12 cellular contexts compared by ENCODE assay signal in genomic region chr9:81601639-81602623, GRCh38.
DNase-seq lines count a peak whose midpoint lies in the region; ATAC-seq and TF ChIP-seq lines count a peak whose summit lies in the region.
"Had no signal": no experiment of that assay in that cellular context is flagged by ENCODE, and none has a peak within 500 bp of the region (broad histone marks: within the 10 kb centered on the region; RNA-seq: fewer than 3 reads in every experiment).

No MANE protein-coding gene starts in this region.

- H3K4ac ChIP-seq in IMR-90 (ENCODE audit: low read depth, low read length): peak overlapping the region; percentile 92

- H3K27ac Mint-ChIP-seq in natural killer cell treated with Interleukin-12 subunit alpha and Interleukin-12 subunit beta and Interleukin-15 and Interleukin-18, amount 100 ng/mL, for 72 hours: no peak overlapping the region
- H3K27ac Mint-ChIP-seq: effector memory CD8-positive, alpha-beta T cell had no signal

- TF ChIP-seq CTCF in heart right ventricle (IDR thresholded peaks at IDR 0.05) (no peak), IMR-90 (conservative IDR thresholded peaks at IDR 0.05; ENCODE audit: low read depth, low read length) (no peak), fibroblast of lung (conservative IDR thresholded peaks at IDR 0.05 in 1 of 2, IDR thresholded peaks at IDR 0.05 in 1 of 2; ENCODE audit: low read depth in 1 of 2, low read length in 2 of 2) (no peak), uterus (IDR thresholded peaks at IDR 0.05) (no peak)

- H3K9me3 ChIP-seq in heart right ventricle (no peaks in the 10 kb centered on the region), IMR-90 (ENCODE audit: control insufficient read depth, insufficient read depth, low read length) (no peaks in the 10 kb centered on the region), fibroblast of lung (ENCODE audit: control insufficient read depth, insufficient read depth, low read depth, low read length) (no peaks in the 10 kb centered on the region), uterus (no peaks in the 10 kb centered on the region)
- H3K9me3 ChIP-seq: Peyer's patch, testis had no signal

- H3K9me3 Mint-ChIP-seq in natural killer cell treated with Interleukin-12 subunit alpha and Interleukin-12 subunit beta and Interleukin-15 and Interleukin-18, amount 100 ng/mL, for 72 hours: no peaks in the 10 kb centered on the region

- 67 to 73% methylated on average over 15 of the region's 15 CpGs for WGBS in heart right ventricle, 2 donors
- WGBS in IMR-90 (ENCODE audit: extremely low coverage in 2 of 2, insufficient read length in 1 of 2), 2 experiments: 91% methylated on average over 6 of the region's 15 CpGs; no CpG with 5 or more reads in 1 of the 2 experiments

- peak overlapping the region; percentile 76 for H4K91ac ChIP-seq in IMR-90 (ENCODE audit: insufficient read depth, low read depth, low read length)

- 0 out of 2 replicates have a peak overlapping the region, but pooled peaks have one; percentile 20 for H3K23ac ChIP-seq in IMR-90 (ENCODE audit: low read depth, low read length)

- H2BK5ac ChIP-seq in IMR-90 (ENCODE audit: low read depth, low read length, poor library complexity, severe bottlenecking): peak overlapping the region; percentile 25

- H3K9ac ChIP-seq in IMR-90 (ENCODE audit: low read depth, low read length) (no peak overlapping the region), fibroblast of lung (ENCODE audit: insufficient read depth, low read length) (no peak overlapping the region)

- intact Hi-C loops in heart right ventricle (cut with DNase I) (loop anchor here in 1 of 10 donors (5.0 to 10.0 kb wide), 2 partner anchors 85 to 227 kb away; partner anchors contain the start of gene TLE1), Right ventricle myocardium inferior (cut with DNase I) (no loop called here), IMR-90 (cut with micrococcal nuclease) (no loop called here), uterus (cut with DNase I; ENCODE audit: low total_unique reads) (no loop called here)

- CTCF ChIA-PET in IMR-90 (lab: Yijun Ruan, JAX): interaction anchor here (0.6 to 0.7 kb wide), 4 partner anchors 10 to 430 kb away, joined by 3 read pairs; no protein-coding TSS in a partner anchor

- H3K36me3 Mint-ChIP-seq in natural killer cell treated with Interleukin-12 subunit alpha and Interleukin-12 subunit beta and Interleukin-15 and Interleukin-18, amount 100 ng/mL, for 72 hours: no peaks in the 10 kb centered on the region

- H4K20me1 ChIP-seq in IMR-90 (ENCODE audit: insufficient read depth, low read length) (0 out of 2 replicates have a peak, but pooled peaks cover 3% of the 10 kb centered on the region), fibroblast of lung (ENCODE audit: control insufficient read depth, extremely low read depth, insufficient read depth, low read length) (no peaks in the 10 kb centered on the region)

- peak overlapping the region; percentile 84 for H2AK5ac ChIP-seq in IMR-90 (ENCODE audit: low read depth, low read length)

- peak overlapping the region; percentile 89 for H3K18ac ChIP-seq in IMR-90 (ENCODE audit: low read depth, low read length)

- no peak overlapping the region for H3K4me3 ChIP-seq in heart right ventricle
- no peak overlapping the region for H3K4me3 ChIP-seq in IMR-90 (ENCODE audit: insufficient read depth, low read depth, low read length)
- H3K4me3 ChIP-seq in fibroblast of lung (replicated peaks in 1 of 4; ENCODE audit: control extremely low read depth in 1 of 4, insufficient read depth in 1 of 4, low read depth in 3 of 4, low read length in 4 of 4): no peak overlapping the region
- H3K4me3 ChIP-seq in uterus: no peak overlapping the region
- H3K4me3 ChIP-seq: Peyer's patch, testis had no signal

- H2BK15ac ChIP-seq in IMR-90 (ENCODE audit: low read depth, low read length): peak overlapping the region; percentile 78; the same call in 2 of the 3 replicates

- in situ Hi-C loops in IMR-90 (cut with MboI; ENCODE audit: low sequenced_read_pairs): no loop called here

- peaks cover 20% of the 10 kb centered on the region for H3K9me1 ChIP-seq in IMR-90 (ENCODE audit: insufficient read depth, low read length)

- H3K4me3 Mint-ChIP-seq in natural killer cell treated with Interleukin-12 subunit alpha and Interleukin-12 subunit beta and Interleukin-15 and Interleukin-18, amount 100 ng/mL, for 72 hours: no peak overlapping the region
- H3K4me3 Mint-ChIP-seq: effector memory CD8-positive, alpha-beta T cell had no signal

- H2AFZ ChIP-seq in IMR-90 (replicated peaks; ENCODE audit: low read length, poor library complexity) (peak overlapping the region; percentile 3), fibroblast of lung (ENCODE audit: low read length) (no peak overlapping the region)

- H3K4me2 ChIP-seq in IMR-90 (ENCODE audit: low read depth, low read length) (no peak overlapping the region; the same call in 1 of the 2 replicates), fibroblast of lung (ENCODE audit: extremely low read depth, insufficient read depth, low read length) (no peak overlapping the region)

- BruUV-seq in IMR-90 (replicated peaks; lab: Mats Ljungman, UMichigan): no TSS peak

- H2AK9ac ChIP-seq in IMR-90 (replicated peaks; ENCODE audit: low read depth, low read length, poor library complexity): peak overlapping the region; percentile 34

- peaks cover 16 to 22% of the 10 kb centered on the region in 2 donors for H3K4me1 Mint-ChIP-seq in natural killer cell treated with Interleukin-12 subunit alpha and Interleukin-12 subunit beta and Interleukin-15 and Interleukin-18, amount 100 ng/mL, for 72 hours (ENCODE audit: low read depth in 2 of 2)

- peak overlapping the region; percentile 88 for H2BK20ac ChIP-seq in IMR-90 (ENCODE audit: low read depth, low read length)

- DNase-seq in heart right ventricle: no peak
- no peak for DNase-seq in Right ventricle myocardium inferior (ENCODE audit: missing footprints)
- DNase-seq in IMR-90: peak; percentile 72
- DNase-seq in fibroblast of lung (ENCODE audit: low read depth in 2 of 2): peak; percentile 51 to 55
- no peak for DNase-seq in uterus
- DNase-seq in germinal center (ENCODE audit: low spot score): no peak
- DNase-seq in natural killer cell treated with Interleukin-12 subunit alpha and Interleukin-12 subunit beta and Interleukin-15 and Interleukin-18, amount 100 ng/mL, for 72 hours (ENCODE audit: low spot score): no peak
- no peak for DNase-seq in activated CD4-positive, alpha-beta T cell treated with anti-CD3 and anti-CD28 coated beads, Interleukin-2, amount 50 U/mL, for 1 hour
- DNase-seq: effector memory CD8-positive, alpha-beta T cell; Peyer's patch; retina; testis had no signal

- H2BK120ac ChIP-seq in IMR-90 (ENCODE audit: low read depth, low read length): peak overlapping the region; percentile 91

- no peak for TF ChIP-seq POLR2A in IMR-90 (IDR thresholded peaks at IDR 0.05; ENCODE audit: low read depth, low read length)
- TF ChIP-seq POLR2A in uterus (IDR thresholded peaks at IDR 0.05): no peak

- POLR2A ChIA-PET in IMR-90 (lab: Charles Lee; ENCODE audit: unreplicated experiment): no interaction called here

- peak overlapping the region; percentile 20 to 71; a peak in 2 of 4 replicates for H4K8ac ChIP-seq in IMR-90 (ENCODE audit: low read depth in 2 of 2, low read length in 2 of 2)

- H4K5ac ChIP-seq in IMR-90 (ENCODE audit: low read depth, low read length): peak overlapping the region; percentile 6

- H3K56ac ChIP-seq in IMR-90 (ENCODE audit: extremely low read depth, insufficient read depth, low read length): no peak overlapping the region

- TF ChIP-seq RAD21 in IMR-90 (IDR thresholded peaks at IDR 0.05; ENCODE audit: low read length): no peak

- peak overlapping the region; percentile 82 for H3K14ac ChIP-seq in IMR-90 (replicated peaks; ENCODE audit: low read depth, low read length)

- H3K36me3 ChIP-seq in heart right ventricle: peaks cover 0 to 32% (median 0%) of the 10 kb centered on the region in 9 donors
- H3K36me3 ChIP-seq in IMR-90 (ENCODE audit: control insufficient read depth, insufficient read depth, low read length): peaks cover 35% of the 10 kb centered on the region
- peaks cover 3% of the 10 kb centered on the region for H3K36me3 ChIP-seq in fibroblast of lung (ENCODE audit: control insufficient read depth, insufficient read depth, low read length)
- H3K36me3 ChIP-seq in uterus: no peaks in the 10 kb centered on the region

- ATAC-seq in heart right ventricle (no peak), Right ventricle myocardium inferior (no peak), IMR-90 (ENCODE audit: low read depth) (peak; percentile 84)
- ATAC-seq in natural killer cell treated with Interleukin-12 subunit alpha and Interleukin-12 subunit beta and Interleukin-15 and Interleukin-18, amount 100 ng/mL, for 72 hours: no peak
- ATAC-seq: effector memory CD8-positive, alpha-beta T cell had no signal

- peaks cover 3 to 33% of the 10 kb centered on the region in 2 experiments; a peak in 2 of 4 replicates for H3K79me1 ChIP-seq in IMR-90 (ENCODE audit: low read depth in 1 of 2, low read length in 2 of 2)

- no peaks in the 10 kb centered on the region for H3K27me3 Mint-ChIP-seq in natural killer cell treated with Interleukin-12 subunit alpha and Interleukin-12 subunit beta and Interleukin-15 and Interleukin-18, amount 100 ng/mL, for 72 hours
- H3K27me3 Mint-ChIP-seq: effector memory CD8-positive, alpha-beta T cell had no signal

- H3K27me3 ChIP-seq in heart right ventricle (no peaks in the 10 kb centered on the region), IMR-90 (ENCODE audit: control insufficient read depth, insufficient read depth, low read length) (no peaks in the 10 kb centered on the region), fibroblast of lung (ENCODE audit: control insufficient read depth, insufficient read depth, low read length) (no peaks in the 10 kb centered on the region), uterus (no peaks in the 10 kb centered on the region)
- H3K27me3 ChIP-seq: Peyer's patch, testis had no signal

- no peaks in the 10 kb centered on the region for H3K79me2 ChIP-seq in fibroblast of lung (ENCODE audit: control insufficient read depth, insufficient read depth, low read length)

- H3K4me1 ChIP-seq in heart right ventricle: peaks cover 0 to 57% (median 24%) of the 10 kb centered on the region in 9 donors
- H3K4me1 ChIP-seq in IMR-90 (ENCODE audit: control insufficient read depth, insufficient read depth, low read length): peaks cover 10% of the 10 kb centered on the region
- H3K4me1 ChIP-seq in fibroblast of lung (ENCODE audit: control insufficient read depth, extremely low read depth, insufficient read depth, low read length): peaks cover 3% of the 10 kb centered on the region
- H3K4me1 ChIP-seq in uterus: no peaks in the 10 kb centered on the region
- H3K4me1 ChIP-seq: Peyer's patch had no signal

- dilution Hi-C loops in IMR-90 (cut with HindIII; ENCODE audit: low sequenced_read_pairs, unreplicated experiment): no loop called here

- peak overlapping the region in 6 of 10 donors; percentile 0 to 74 (median 30) for H3K27ac ChIP-seq in heart right ventricle
- H3K27ac ChIP-seq in IMR-90 (ENCODE audit: insufficient read depth, low read length): peak overlapping the region; percentile 31; the same call in 1 of the 2 replicates
- no peak overlapping the region for H3K27ac ChIP-seq in fibroblast of lung (ENCODE audit: insufficient read depth, low read length)
- H3K27ac ChIP-seq in uterus: peak overlapping the region; percentile 1 to 8
- H3K27ac ChIP-seq: Peyer's patch, testis had no signal

TF ChIP-seq in IMR-90, 13 proteins besides CTCF, POLR2A, EP300 and RAD21 (continues in another document):
- peak; percentile 85 for TF ChIP-seq FOS (IDR thresholded peaks at IDR 0.05; ENCODE audit: low read depth, low read length)

Comparison
In these comparisons a context has a peak if more than half of its experiments do, and no peak if none do; other contexts are left out.
1. DNase-seq: peak in IMR-90 (single experiment) and fibroblast of lung (2 of 2); none in heart right ventricle (0 of 2), Right ventricle myocardium inferior (single experiment), uterus (0 of 2), germinal center (single experiment), natural killer cell treated with Interleukin-12 subunit alpha and Interleukin-12 subunit beta and Interleukin-15 and Interleukin-18, amount 100 ng/mL, for 72 hours (single experiment) and activated CD4-positive, alpha-beta T cell treated with anti-CD3 and anti-CD28 coated beads, Interleukin-2, amount 50 U/mL, for 1 hour (single experiment).